In genomic region chrX:133335027-133335426, GRCh38 we compare ENCODE assay signal across 8 cellular contexts.
A peak's percentile ranks its signal among the peaks of the same experiment; 100 is the strongest.
DNase-seq lines count a peak whose midpoint lies in the region; ATAC-seq and TF ChIP-seq lines count a peak whose summit lies in the region.

No MANE protein-coding gene starts in this region.

- DNase-seq in RWPE2 (ENCODE audit: low spot score) = no peak
- DNase-seq in foreskin melanocyte = peak; percentile 17
- peak; percentile 5 for DNase-seq in stimulated activated naive CD8-positive, alpha-beta T cell treated with anti-CD3 and anti-CD28 coated beads, Interleukin-15, Interleukin-2, amounts not matched to agents 100 U/mL and 50 U/mL, for 24 hours
- no peak for DNase-seq in ureter (ENCODE audit: low spot score)
- DNase-seq in mucosa of gallbladder (ENCODE audit: low spot score) = no peak
- no peak for DNase-seq in GDM1 (lab: John Stamatoyannopoulos, UW)

- H3K27ac ChIP-seq in C4-2B (no peak overlapping the region), RWPE2 (ENCODE audit: poor library complexity, severe bottlenecking) (no peak overlapping the region)

- H3K4me3 ChIP-seq in RWPE2 (ENCODE audit: severe bottlenecking) = no peak overlapping the region

- peak; percentile 62 for ATAC-seq in GM18867 (IDR thresholded peaks at IDR 0.05; ENCODE audit: unreplicated experiment)
- no peak for ATAC-seq in RWPE2 (ENCODE audit: low read depth)
- ATAC-seq in stimulated activated naive CD8-positive, alpha-beta T cell treated with anti-CD3 and anti-CD28 coated beads, Interleukin-15, Interleukin-2, amounts not matched to agents 100 U/mL and 50 U/mL, for 24 hours = no peak

- H3K9me3 ChIP-seq in RWPE2 (ENCODE audit: severe bottlenecking) = no peaks in the 10 kb centered on the region

- TF ChIP-seq CTCF in C4-2B (conservative IDR thresholded peaks at IDR 0.05) (peak; percentile 68), RWPE2 (IDR thresholded peaks at IDR 0.05; ENCODE audit: poor library complexity, severe bottlenecking) (peak; percentile 59)

- no peaks in the 10 kb centered on the region for H3K4me1 ChIP-seq in RWPE2 (ENCODE audit: insufficient read depth, poor library complexity, severe bottlenecking)

- no peaks in the 10 kb centered on the region for H3K36me3 ChIP-seq in RWPE2 (ENCODE audit: low read depth)

- no peaks in the 10 kb centered on the region for H3K27me3 ChIP-seq in RWPE2 (ENCODE audit: insufficient read depth, poor library complexity, severe bottlenecking)

Comparison
In these comparisons a context has a peak if more than half of its experiments do, and no peak if none do; other contexts are left out.
1. DNase-seq: peak in foreskin melanocyte (single experiment) and stimulated activated naive CD8-positive, alpha-beta T cell treated with anti-CD3 and anti-CD28 coated beads, Interleukin-15, Interleukin-2, amounts not matched to agents 100 U/mL and 50 U/mL, for 24 hours (single experiment); none in RWPE2 (single experiment), ureter (single experiment), mucosa of gallbladder (single experiment) and GDM1 (single experiment).